23 cellular contexts compared by ENCODE assay signal in the genomic region with DNA sequence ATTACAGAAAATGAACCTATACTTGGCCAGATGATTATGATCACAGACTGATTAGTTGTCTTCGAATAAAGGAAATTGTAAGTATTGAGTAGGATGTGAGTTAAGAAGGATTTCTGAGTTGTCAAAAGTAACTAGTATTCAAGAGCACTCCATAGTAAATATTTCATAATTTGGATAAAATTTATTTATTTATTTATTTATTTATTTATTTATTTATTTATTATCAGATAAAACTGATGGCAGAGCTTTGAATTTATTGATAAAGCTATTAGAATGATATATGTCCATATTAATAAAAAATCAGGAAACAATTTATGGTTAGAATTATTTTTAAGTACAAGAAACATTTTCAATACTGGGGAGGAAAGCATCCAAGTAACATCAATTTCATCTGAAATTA.
"Had no signal": no experiment of that assay in that cellular context is flagged by ENCODE, and none has a peak within 500 bp of the region (broad histone marks: within the 10 kb centered on the region; RNA-seq: fewer than 3 reads in every experiment).

No MANE protein-coding gene starts in this region.

- H3K4me3 ChIP-seq: coronary artery, dorsolateral prefrontal cortex, esophagus muscularis mucosa, gastrocnemius medialis, heart left ventricle, hepatocyte, left lung, lower lobe of right lung, mucosa of descending colon had no signal

- H3K9me3 ChIP-seq: esophagus muscularis mucosa, gastrocnemius medialis, heart left ventricle, left lung, lower lobe of right lung, mucosa of descending colon had no signal

- ATAC-seq: foreskin keratinocyte; gastrocnemius medialis; heart left ventricle; left cardiac atrium; left lung; left ventricle myocardium superior; lower lobe of right lung; mucosa of descending colon; naive thymus-derived CD8-positive, alpha-beta T cell had no signal

- H3K4me2 ChIP-seq: hepatocyte had no signal

- H2AFZ ChIP-seq: hepatocyte had no signal

- DNase-seq: dermis blood vessel endothelial cell; dorsolateral prefrontal cortex; effector CD4-positive, alpha-beta T cell; effector memory CD4-positive, alpha-beta T cell; foreskin keratinocyte; gastrocnemius medialis; heart left ventricle; hypothalamus; immature natural killer cell; islet precursor cell; left cardiac atrium; left lung; left ventricle myocardium superior; lower lobe of right lung; mesenchymal stem cell; mucosa of descending colon; naive B cell; naive thymus-derived CD8-positive, alpha-beta T cell had no signal

- H3K36me3 ChIP-seq: esophagus muscularis mucosa, gastrocnemius medialis, heart left ventricle, left lung, lower lobe of right lung had no signal

- H3K27ac ChIP-seq: coronary artery, dorsolateral prefrontal cortex, esophagus muscularis mucosa, foreskin keratinocyte, gastrocnemius medialis, heart left ventricle, hepatocyte, left lung, lower lobe of right lung had no signal

- FAIRE-seq: colon, endothelial cell of umbilical vein had no signal

- H3K4me1 ChIP-seq: esophagus muscularis mucosa, foreskin keratinocyte, gastrocnemius medialis, heart left ventricle, left lung, lower lobe of right lung had no signal

- H3K27me3 ChIP-seq: dorsolateral prefrontal cortex, esophagus muscularis mucosa, foreskin keratinocyte, gastrocnemius medialis, heart left ventricle, hepatocyte, left lung had no signal

- H3K79me2 ChIP-seq: hepatocyte had no signal
